Comparison of ENCODE assay signal across 8 cellular contexts in the genomic region with DNA sequence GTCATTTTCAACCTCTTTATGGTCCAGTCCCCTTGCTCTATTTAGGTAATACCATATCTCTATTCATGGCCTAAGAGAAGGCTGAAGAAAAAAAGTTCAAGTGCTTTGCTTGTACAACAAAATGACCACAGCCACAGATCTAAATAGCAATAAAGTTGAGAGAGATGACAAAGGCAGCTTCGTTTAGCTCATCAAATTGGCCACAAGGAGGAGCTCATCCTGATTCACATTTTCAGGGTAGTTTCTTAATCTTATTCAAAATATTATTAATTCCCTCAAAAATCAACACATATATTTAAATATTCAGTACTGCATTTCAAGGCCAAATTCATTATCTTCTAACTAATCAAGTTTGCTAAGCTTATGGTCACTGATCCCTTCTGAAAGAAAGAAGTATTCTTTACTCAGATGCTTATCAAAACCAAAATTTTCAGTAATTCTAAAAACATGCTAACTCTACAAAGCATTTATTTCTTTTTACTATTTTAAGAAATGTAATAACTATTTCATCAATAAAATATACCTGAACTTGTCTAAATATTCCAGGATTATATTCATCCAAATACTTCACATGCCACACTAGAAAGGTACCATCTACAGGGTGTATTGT.
DNase-seq lines count a peak whose midpoint lies in the region; ATAC-seq and TF ChIP-seq lines count a peak whose summit lies in the region.

No MANE protein-coding gene starts in this region.

- POLR2A ChIA-PET in CD4-positive, alpha-beta memory T cell (lab: Charles Lee; ENCODE audit: partially characterized antibody): no interaction called here

- no peak overlapping the region for H3K9ac ChIP-seq in mesendoderm (ENCODE audit: low read length)

- no peak overlapping the region for H3K4ac ChIP-seq in mesendoderm (ENCODE audit: low read depth, low read length)

- no peak overlapping the region for H3K23ac ChIP-seq in mesendoderm (ENCODE audit: low read length)

- H3K4me2 ChIP-seq in mesendoderm (ENCODE audit: low read length): no peak overlapping the region

- TF ChIP-seq CTCF in body of pancreas (IDR thresholded peaks at IDR 0.05): peak in 5 of 7 experiments; percentile 16 to 42 (median 30)

- H3K4me3 ChIP-seq in Jurkat, Clone E6-1 (ENCODE audit: low read length): no peak overlapping the region
- H3K4me3 ChIP-seq in body of pancreas (no peak overlapping the region), mesendoderm (ENCODE audit: low read length) (no peak overlapping the region)
- H3K4me3 ChIP-seq in CD4-positive, alpha-beta memory T cell (ENCODE audit: low read length in 2 of 2): no peak overlapping the region

- H3K27me3 ChIP-seq in body of pancreas: no peaks in the 10 kb centered on the region
- H3K27me3 ChIP-seq in mesendoderm (ENCODE audit: insufficient read depth, low read length, poor library complexity): no peaks in the 10 kb centered on the region
- H3K27me3 ChIP-seq in CD4-positive, alpha-beta memory T cell (ENCODE audit: insufficient read depth, low read length): no peaks in the 10 kb centered on the region

- H3K79me1 ChIP-seq in mesendoderm (ENCODE audit: low read length): no peaks in the 10 kb centered on the region

- no peak for TF ChIP-seq POLR2A in body of pancreas (IDR thresholded peaks at IDR 0.05)

- no peaks in the 10 kb centered on the region for H3K4me1 ChIP-seq in body of pancreas
- no peaks in the 10 kb centered on the region for H3K4me1 ChIP-seq in mesendoderm (ENCODE audit: control insufficient read depth, low read depth, low read length)
- no peaks in the 10 kb centered on the region for H3K4me1 ChIP-seq in CD4-positive, alpha-beta memory T cell (ENCODE audit: insufficient read depth, low read length)

- no peak overlapping the region for H3K56ac ChIP-seq in mesendoderm (ENCODE audit: low read length)

- H4K5ac ChIP-seq in mesendoderm (ENCODE audit: low read length): no peak overlapping the region

- H2BK5ac ChIP-seq in mesendoderm (ENCODE audit: low read length): no peak overlapping the region

- no peak overlapping the region for H3K27ac ChIP-seq in body of pancreas
- no peak overlapping the region for H3K27ac ChIP-seq in mesendoderm (ENCODE audit: low read depth, low read length)
- H3K27ac ChIP-seq in CD4-positive, alpha-beta memory T cell (ENCODE audit: low read depth, low read length): no peak overlapping the region

- 15 to 33% methylated on average over 1 of the region's 1 CpG for WGBS in body of pancreas, 2 donors
- WGBS in mesendoderm (ENCODE audit: extremely low coverage, insufficient coverage, low lambda C conversion rate): no CpG with 5 or more reads among the region's 1 CpG

- no peak overlapping the region for H3K4me3 Mint-ChIP-seq in CD4-positive, alpha-beta memory T cell

- no peak overlapping the region for H4K8ac ChIP-seq in mesendoderm (ENCODE audit: low read depth, low read length)

- no peaks in the 10 kb centered on the region for H3K9me3 ChIP-seq in body of pancreas
- H3K9me3 ChIP-seq in CD4-positive, alpha-beta memory T cell (ENCODE audit: control insufficient read depth in 1 of 2, low read length in 2 of 2): no peaks in the 10 kb centered on the region

- no peak overlapping the region for H2BK120ac ChIP-seq in mesendoderm (ENCODE audit: low read depth, low read length)

- peaks cover under 1 to 1% of the 10 kb centered on the region in 2 donors for H3K36me3 Mint-ChIP-seq in CD4-positive, alpha-beta memory T cell

- H3K36me3 ChIP-seq in body of pancreas (replicated peaks in 1 of 2; ENCODE audit: insufficient read depth in 1 of 2, low read depth in 2 of 2): no peaks in the 10 kb centered on the region
- H3K36me3 ChIP-seq in mesendoderm (ENCODE audit: control insufficient read depth, insufficient read depth, low read length): no peaks in the 10 kb centered on the region
- H3K36me3 ChIP-seq in CD4-positive, alpha-beta memory T cell (ENCODE audit: insufficient read depth, low read length): no peaks in the 10 kb centered on the region

- H3K4me1 Mint-ChIP-seq in CD4-positive, alpha-beta memory T cell: no peaks in the 10 kb centered on the region

- intact Hi-C loops in body of pancreas (cut with DNase I): no loop called here
- intact Hi-C loops in CD4-positive, alpha-beta memory T cell (cut with micrococcal nuclease): loop anchor here (5.0 kb wide), 1 partner anchor 240 kb away; no protein-coding TSS in a partner anchor

- no peaks in the 10 kb centered on the region for H3K79me2 ChIP-seq in mesendoderm (ENCODE audit: control insufficient read depth, insufficient read depth, low read length)

- no peak overlapping the region for H3K18ac ChIP-seq in mesendoderm (ENCODE audit: low read length)

- in situ Hi-C loops in Caki2 (cut with HindIII; ENCODE audit: low pct_unique_long_range_greater_than_20kb, low sequenced_read_pairs): no loop called here

- peak; percentile 9 for DNase-seq in Caki2 (ENCODE audit: low read depth)
- DNase-seq in Jurkat, Clone E6-1 (ENCODE audit: low read depth, low spot score): peak; percentile 8
- DNase-seq in body of pancreas: no peak
- peak; percentile 10 for DNase-seq in mesendoderm
- DNase-seq in activated naive CD4-positive, alpha-beta T cell treated with Interleukin-2 at 50 U/mL for 16 hours: no peak
- no peak for DNase-seq in CD4-positive, alpha-beta memory T cell
- DNase-seq in HPDE6-E6E7 (ENCODE audit: extremely low spot score): no peak

- H2BK15ac ChIP-seq in mesendoderm (replicated peaks; ENCODE audit: low read depth): no peak overlapping the region

- ATAC-seq in body of pancreas (no peak), HG02571 (IDR thresholded peaks at IDR 0.05; ENCODE audit: unreplicated experiment) (no peak)

- H3K27me3 Mint-ChIP-seq in CD4-positive, alpha-beta memory T cell: no peaks in the 10 kb centered on the region

- peaks cover 0 to under 1% (median 0%) of the 10 kb centered on the region in 8 donors for H3K9me3 Mint-ChIP-seq in CD4-positive, alpha-beta memory T cell

- CTCF ChIA-PET in CD4-positive, alpha-beta memory T cell (lab: Charles Lee; ENCODE audit: partially characterized antibody): interaction anchor here (1.2 to 1.6 kb wide), 2 partner anchors 9 to 239 kb away, joined by 3 to 5 read pairs; no protein-coding TSS in a partner anchor

- no peak overlapping the region for H2AK5ac ChIP-seq in mesendoderm (ENCODE audit: low read length)

- no peak overlapping the region for H3K27ac Mint-ChIP-seq in CD4-positive, alpha-beta memory T cell

Comparison
In these comparisons a context has a peak if more than half of its experiments do, and no peak if none do; other contexts are left out.
1. DNase-seq: peak in Caki2 (single experiment), Jurkat, Clone E6-1 (single experiment) and mesendoderm (single experiment); none in body of pancreas (0 of 4), activated naive CD4-positive, alpha-beta T cell treated with Interleukin-2 at 50 U/mL for 16 hours (single experiment), CD4-positive, alpha-beta memory T cell (0 of 5) and HPDE6-E6E7 (single experiment).